28 cellular contexts compared by ENCODE assay signal in the genomic region with DNA sequence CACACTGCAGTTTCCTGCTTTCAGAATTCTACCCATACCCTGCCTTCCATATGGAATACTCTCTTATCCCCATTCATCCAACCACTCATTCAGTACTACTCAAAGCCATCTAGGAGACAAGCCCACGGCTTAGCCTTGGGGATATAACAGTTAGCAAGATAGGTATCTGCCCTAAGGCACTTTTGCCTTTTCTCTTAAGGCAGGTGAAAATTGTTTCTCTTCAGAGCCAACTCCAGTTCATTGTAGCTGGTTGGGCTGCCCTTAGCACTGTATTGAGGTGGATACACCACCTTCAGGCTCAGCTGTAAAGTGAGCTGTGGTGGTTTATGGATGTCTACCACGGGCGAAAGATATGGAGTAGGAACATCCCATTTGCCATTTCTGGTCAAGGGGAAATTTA.
"Had no signal": no experiment of that assay in that cellular context is flagged by ENCODE, and none has a peak within 500 bp of the region (broad histone marks: within the 10 kb centered on the region; RNA-seq: fewer than 3 reads in every experiment).

No MANE protein-coding gene starts in this region.

- ATAC-seq: natural killer cell; psoas muscle; right cardiac atrium; right lobe of liver; stimulated activated effector memory CD8-positive, alpha-beta T cell treated with anti-CD3 and anti-CD28 coated beads, Interleukin-12 subunit alpha, Interleukin-12 subunit beta, amount 100 ng/mL, for 72 hours; stimulated activated naive B cell treated with anti-CD40 and anti-IgM and Interleukin-4, amounts not matched to agents 10 μg/mL and 1 μg/mL and 100 μg/mL, for 72 hours; upper lobe of right lung had no signal

- H3K4me3 Mint-ChIP-seq: natural killer cell; nephron; neural progenitor cell; stimulated activated effector memory CD8-positive, alpha-beta T cell treated with anti-CD3 and anti-CD28 coated beads, Interleukin-12 subunit alpha, Interleukin-12 subunit beta, amount 100 ng/mL, for 72 hours; stimulated activated naive B cell treated with anti-CD40 and anti-IgM and Interleukin-4, amounts not matched to agents 10 μg/mL and 1 μg/mL and 100 μg/mL, for 72 hours; stimulated activated naive CD8-positive, alpha-beta T cell treated with anti-CD3 and anti-CD28 coated beads, Interleukin-15, Interleukin-2, amounts not matched to agents 100 ng/mL and 50 ng/mL, for 24 hours; type B pancreatic cell had no signal

- DNase-seq: natural killer cell; occipital lobe; ovary; posterior cingulate gyrus; psoas muscle; right cardiac atrium; right lobe of liver; sigmoid colon; small intestine; stimulated activated CD4-positive, alpha-beta T cell treated with anti-CD3 and anti-CD28 coated beads, Interleukin-15, amount 100 ng/mL, for 24 hours; stimulated activated CD4-positive, alpha-beta T cell treated with anti-CD3 and anti-CD28 coated beads, Interleukin-2, amount 100 ng/mL, for 24 hours; stimulated activated CD4-positive, alpha-beta T cell treated with anti-CD3 and anti-CD28 coated beads, Interleukin-2, amount 100 ng/mL, for 48 hours; stimulated activated CD4-positive, alpha-beta T cell treated with anti-CD3 and anti-CD28 coated beads, Interleukin-4, amount 100 ng/mL, for 24 hours; stimulated activated naive B cell treated with anti-CD40 and anti-IgM and Interleukin-4, amounts not matched to agents 10 μg/mL and 1 μg/mL and 100 μg/mL, for 72 hours; stimulated activated naive CD4-positive, alpha-beta T cell treated with Interleukin-2 at 50 U/mL for 16 hours; stomach; thyroid gland; upper lobe of right lung; uterus had no signal

- H3K27ac Mint-ChIP-seq: natural killer cell; neural progenitor cell; progenitor cell of endocrine pancreas; stimulated activated effector memory CD8-positive, alpha-beta T cell treated with anti-CD3 and anti-CD28 coated beads, Interleukin-12 subunit alpha, Interleukin-12 subunit beta, amount 100 ng/mL, for 72 hours; stimulated activated naive B cell treated with anti-CD40 and anti-IgM and Interleukin-4, amounts not matched to agents 10 μg/mL and 1 μg/mL and 100 μg/mL, for 72 hours; stimulated activated naive CD8-positive, alpha-beta T cell treated with anti-CD3 and anti-CD28 coated beads, Interleukin-15, Interleukin-2, amounts not matched to agents 100 ng/mL and 50 ng/mL, for 24 hours; type B pancreatic cell had no signal

- H3K27me3 Mint-ChIP-seq: stimulated activated naive CD8-positive, alpha-beta T cell treated with anti-CD3 and anti-CD28 coated beads, Interleukin-15, Interleukin-2, amounts not matched to agents 100 ng/mL and 50 ng/mL, for 24 hours; type B pancreatic cell had no signal

- H3K4me2 ChIP-seq: neural progenitor cell had no signal

- H3K4me1 Mint-ChIP-seq: natural killer cell; neural progenitor cell; stimulated activated effector memory CD8-positive, alpha-beta T cell treated with anti-CD3 and anti-CD28 coated beads, Interleukin-12 subunit alpha, Interleukin-12 subunit beta, amount 100 ng/mL, for 72 hours; stimulated activated naive B cell treated with anti-CD40 and anti-IgM and Interleukin-4, amounts not matched to agents 10 μg/mL and 1 μg/mL and 100 μg/mL, for 72 hours had no signal

- H3K36me3 ChIP-seq: neural progenitor cell, ovary, right lobe of liver, sigmoid colon, stomach, thoracic aorta, thyroid gland, tibial nerve, upper lobe of right lung, uterus had no signal

- H3K4me3 ChIP-seq: neural progenitor cell, ovary, psoas muscle, right lobe of liver, sigmoid colon, stomach, thoracic aorta, thyroid gland, tibial nerve, upper lobe of right lung, uterus had no signal

- H3K9me3 ChIP-seq: ovary, psoas muscle, right lobe of liver, sigmoid colon, stomach, thoracic aorta, thyroid gland, upper lobe of right lung, uterus had no signal

- H3K9ac ChIP-seq: neural progenitor cell, parathyroid adenoma had no signal

- H3K27me3 ChIP-seq: neural progenitor cell, ovary, right lobe of liver, sigmoid colon, stomach, thyroid gland, tibial nerve, upper lobe of right lung, uterus had no signal

- H3K36me3 Mint-ChIP-seq: natural killer cell; neural progenitor cell; stimulated activated effector memory CD8-positive, alpha-beta T cell treated with anti-CD3 and anti-CD28 coated beads, Interleukin-12 subunit alpha, Interleukin-12 subunit beta, amount 100 ng/mL, for 72 hours; stimulated activated naive B cell treated with anti-CD40 and anti-IgM and Interleukin-4, amounts not matched to agents 10 μg/mL and 1 μg/mL and 100 μg/mL, for 72 hours; type B pancreatic cell had no signal

- H3K4me1 ChIP-seq: parathyroid adenoma, psoas muscle, right lobe of liver, sigmoid colon, stomach, thyroid gland, tibial nerve, upper lobe of right lung, uterus had no signal

- H3K27ac ChIP-seq: neural progenitor cell, ovary, parathyroid adenoma, psoas muscle, right lobe of liver, sigmoid colon, stomach, thoracic aorta, thyroid gland, tibial nerve, upper lobe of right lung, uterus had no signal

- H3K9me3 Mint-ChIP-seq: neural progenitor cell, type B pancreatic cell had no signal

- H3K79me2 ChIP-seq: parathyroid adenoma had no signal
